ENCODE assay signal across 1 cellular context in genomic region chr2:236105955-236106607, GRCh38.
TF ChIP-seq lines count a peak whose summit lies in the region.

No MANE protein-coding gene starts in this region.

TF ChIP-seq in HepG2, 621 proteins besides CTCF, POLR2A, EP300 and RAD21 (continued from another document and continues in another):
- peak; percentile 32; the same call in 1 of the 2 replicates for TF ChIP-seq AHDC1 (CRISPR knock-in tag; IDR thresholded peaks at IDR 0.05; ENCODE audit: borderline replicate concordance)
- no peak for TF ChIP-seq RBM22 (optimal IDR thresholded peaks at IDR 0.05; ENCODE audit: low read length)
- no peak for TF ChIP-seq ZNF33A (CRISPR knock-in tag; IDR thresholded peaks at IDR 0.05; ENCODE audit: borderline replicate concordance)
- TF ChIP-seq FOXP4 (CRISPR knock-in tag; IDR thresholded peaks at IDR 0.05) = peak; percentile 79
- no peak for TF ChIP-seq NKX3-1 (CRISPR knock-in tag; IDR thresholded peaks at IDR 0.05)
- TF ChIP-seq, protein P1, sequence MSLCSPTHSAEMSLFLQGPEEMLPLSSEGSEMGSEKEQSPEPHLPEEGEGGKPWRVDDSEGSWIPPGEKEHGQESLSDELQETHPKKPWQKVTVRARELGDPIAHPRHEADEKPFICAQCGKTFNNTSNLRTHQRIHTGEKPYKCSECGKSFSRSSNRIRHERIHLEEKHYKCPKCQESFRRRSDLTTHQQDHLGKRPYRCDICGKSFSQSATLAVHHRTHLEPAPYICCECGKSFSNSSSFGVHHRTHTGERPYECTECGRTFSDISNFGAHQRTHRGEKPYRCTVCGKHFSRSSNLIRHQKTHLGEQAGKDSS (CRISPR knock-in tag; IDR thresholded peaks at IDR 0.05; ENCODE audit: borderline replicate concordance, low read depth) = 0 out of 2 replicates have a peak, but pooled peaks have one; percentile 44
- peak; percentile 29; the same call in 1 of the 2 replicates for TF ChIP-seq PITX1 (CRISPR knock-in tag; IDR thresholded peaks at IDR 0.05)
- TF ChIP-seq KDM1A (CRISPR knock-in tag; IDR thresholded peaks at IDR 0.05) = peak; percentile 66; the same call in 1 of the 2 replicates
- TF ChIP-seq ZUFSP (CRISPR knock-in tag; IDR thresholded peaks at IDR 0.05; ENCODE audit: borderline replicate concordance) = no peak
- TF ChIP-seq HMG20B (CRISPR knock-in tag; conservative IDR thresholded peaks at IDR 0.05) = peak; percentile 91; the same call in 1 of the 2 replicates
- no peak for TF ChIP-seq ZNF44 (CRISPR knock-in tag; IDR thresholded peaks at IDR 0.05)
- TF ChIP-seq ERF (CRISPR knock-in tag; IDR thresholded peaks at IDR 0.05) = peak; percentile 51; the same call in 1 of the 2 replicates
- no peak for TF ChIP-seq IKZF4 (CRISPR knock-in tag; IDR thresholded peaks at IDR 0.05; ENCODE audit: borderline replicate concordance, low read depth, not compliant biosample characterization)
- TF ChIP-seq SSRP1 (CRISPR knock-in tag; IDR thresholded peaks at IDR 0.05) = no peak
- TF ChIP-seq GATAD2A (CRISPR knock-in tag; IDR thresholded peaks at IDR 0.05) = peak; percentile 55; the same call in 1 of the 2 replicates
- 0 out of 2 replicates have a peak, but pooled peaks have one; percentile 57 for TF ChIP-seq ZNF605 (CRISPR knock-in tag; IDR thresholded peaks at IDR 0.05)
- peak; percentile 28; the same call in 1 of the 2 replicates for TF ChIP-seq ZMYM4 (CRISPR knock-in tag; IDR thresholded peaks at IDR 0.05)
- no peak for TF ChIP-seq CHD4 (IDR thresholded peaks at IDR 0.05; ENCODE audit: borderline replicate concordance, low read length)
- no peak for TF ChIP-seq IRF9 (CRISPR knock-in tag; IDR thresholded peaks at IDR 0.05; ENCODE audit: borderline replicate concordance)
- 0 out of 2 replicates have a peak, but pooled peaks have one; percentile 36 for TF ChIP-seq KDM6A (CRISPR knock-in tag; IDR thresholded peaks at IDR 0.05; ENCODE audit: low read depth)
- TF ChIP-seq ZNF570 (CRISPR knock-in tag; IDR thresholded peaks at IDR 0.05; ENCODE audit: borderline replicate concordance) = no peak
- 0 out of 2 replicates have a peak, but pooled peaks have one; percentile 37 for TF ChIP-seq ZMYM2 (CRISPR knock-in tag; IDR thresholded peaks at IDR 0.05)
- TF ChIP-seq, protein P2, sequence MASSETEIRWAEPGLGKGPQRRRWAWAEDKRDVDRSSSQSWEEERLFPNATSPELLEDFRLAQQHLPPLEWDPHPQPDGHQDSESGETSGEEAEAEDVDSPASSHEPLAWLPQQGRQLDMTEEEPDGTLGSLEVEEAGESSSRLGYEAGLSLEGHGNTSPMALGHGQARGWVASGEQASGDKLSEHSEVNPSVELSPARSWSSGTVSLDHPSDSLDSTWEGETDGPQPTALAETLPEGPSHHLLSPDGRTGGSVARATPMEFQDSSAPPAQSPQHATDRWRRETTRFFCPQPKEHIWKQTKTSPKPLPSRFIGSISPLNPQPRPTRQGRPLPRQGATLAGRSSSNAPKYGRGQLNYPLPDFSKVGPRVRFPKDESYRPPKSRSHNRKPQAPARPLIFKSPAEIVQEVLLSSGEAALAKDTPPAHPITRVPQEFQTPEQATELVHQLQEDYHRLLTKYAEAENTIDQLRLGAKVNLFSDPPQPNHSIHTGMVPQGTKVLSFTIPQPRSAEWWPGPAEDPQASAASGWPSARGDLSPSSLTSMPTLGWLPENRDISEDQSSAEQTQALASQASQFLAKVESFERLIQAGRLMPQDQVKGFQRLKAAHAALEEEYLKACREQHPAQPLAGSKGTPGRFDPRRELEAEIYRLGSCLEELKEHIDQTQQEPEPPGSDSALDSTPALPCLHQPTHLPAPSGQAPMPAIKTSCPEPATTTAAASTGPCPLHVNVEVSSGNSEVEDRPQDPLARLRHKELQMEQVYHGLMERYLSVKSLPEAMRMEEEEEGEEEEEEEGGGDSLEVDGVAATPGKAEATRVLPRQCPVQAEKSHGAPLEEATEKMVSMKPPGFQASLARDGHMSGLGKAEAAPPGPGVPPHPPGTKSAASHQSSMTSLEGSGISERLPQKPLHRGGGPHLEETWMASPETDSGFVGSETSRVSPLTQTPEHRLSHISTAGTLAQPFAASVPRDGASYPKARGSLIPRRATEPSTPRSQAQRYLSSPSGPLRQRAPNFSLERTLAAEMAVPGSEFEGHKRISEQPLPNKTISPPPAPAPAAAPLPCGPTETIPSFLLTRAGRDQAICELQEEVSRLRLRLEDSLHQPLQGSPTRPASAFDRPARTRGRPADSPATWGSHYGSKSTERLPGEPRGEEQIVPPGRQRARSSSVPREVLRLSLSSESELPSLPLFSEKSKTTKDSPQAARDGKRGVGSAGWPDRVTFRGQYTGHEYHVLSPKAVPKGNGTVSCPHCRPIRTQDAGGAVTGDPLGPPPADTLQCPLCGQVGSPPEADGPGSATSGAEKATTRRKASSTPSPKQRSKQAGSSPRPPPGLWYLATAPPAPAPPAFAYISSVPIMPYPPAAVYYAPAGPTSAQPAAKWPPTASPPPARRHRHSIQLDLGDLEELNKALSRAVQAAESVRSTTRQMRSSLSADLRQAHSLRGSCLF (CRISPR knock-in tag; IDR thresholded peaks at IDR 0.05; ENCODE audit: borderline replicate concordance) = no peak
- peak; percentile 45; the same call in 1 of the 2 replicates for TF ChIP-seq ZFP91 (CRISPR knock-in tag; IDR thresholded peaks at IDR 0.05; ENCODE audit: borderline replicate concordance)
- TF ChIP-seq CERS6 (CRISPR knock-in tag; IDR thresholded peaks at IDR 0.05) = 0 out of 2 replicates have a peak, but pooled peaks have one; percentile 71
- TF ChIP-seq ZNF263 (CRISPR knock-in tag; IDR thresholded peaks at IDR 0.05) = peak; percentile 48
- TF ChIP-seq ZNF569 (CRISPR knock-in tag; IDR thresholded peaks at IDR 0.05; ENCODE audit: borderline replicate concordance) = no peak
- TF ChIP-seq CBX5 (CRISPR knock-in tag; IDR thresholded peaks at IDR 0.05; ENCODE audit: borderline replicate concordance) = peak; percentile 58; the same call in 1 of the 2 replicates
- TF ChIP-seq ARNT2 (CRISPR knock-in tag; IDR thresholded peaks at IDR 0.05; ENCODE audit: low read depth) = no peak
- TF ChIP-seq MYC (CRISPR knock-in tag; IDR thresholded peaks at IDR 0.05; ENCODE audit: borderline replicate concordance) = no peak
- TF ChIP-seq, protein P3, sequence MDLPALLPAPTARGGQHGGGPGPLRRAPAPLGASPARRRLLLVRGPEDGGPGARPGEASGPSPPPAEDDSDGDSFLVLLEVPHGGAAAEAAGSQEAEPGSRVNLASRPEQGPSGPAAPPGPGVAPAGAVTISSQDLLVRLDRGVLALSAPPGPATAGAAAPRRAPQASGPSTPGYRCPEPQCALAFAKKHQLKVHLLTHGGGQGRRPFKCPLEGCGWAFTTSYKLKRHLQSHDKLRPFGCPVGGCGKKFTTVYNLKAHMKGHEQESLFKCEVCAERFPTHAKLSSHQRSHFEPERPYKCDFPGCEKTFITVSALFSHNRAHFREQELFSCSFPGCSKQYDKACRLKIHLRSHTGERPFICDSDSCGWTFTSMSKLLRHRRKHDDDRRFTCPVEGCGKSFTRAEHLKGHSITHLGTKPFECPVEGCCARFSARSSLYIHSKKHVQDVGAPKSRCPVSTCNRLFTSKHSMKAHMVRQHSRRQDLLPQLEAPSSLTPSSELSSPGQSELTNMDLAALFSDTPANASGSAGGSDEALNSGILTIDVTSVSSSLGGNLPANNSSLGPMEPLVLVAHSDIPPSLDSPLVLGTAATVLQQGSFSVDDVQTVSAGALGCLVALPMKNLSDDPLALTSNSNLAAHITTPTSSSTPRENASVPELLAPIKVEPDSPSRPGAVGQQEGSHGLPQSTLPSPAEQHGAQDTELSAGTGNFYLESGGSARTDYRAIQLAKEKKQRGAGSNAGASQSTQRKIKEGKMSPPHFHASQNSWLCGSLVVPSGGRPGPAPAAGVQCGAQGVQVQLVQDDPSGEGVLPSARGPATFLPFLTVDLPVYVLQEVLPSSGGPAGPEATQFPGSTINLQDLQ (CRISPR knock-in tag; IDR thresholded peaks at IDR 0.05) = peak; percentile 53; the same call in 1 of the 2 replicates
- no peak for TF ChIP-seq TEF (CRISPR knock-in tag; IDR thresholded peaks at IDR 0.05)
